In genomic region chr1:16493731-16494130, GRCh38 we compare ENCODE assay signal across 7 cellular contexts. TPM values are rescaled to one million over a fixed set of nuclear protein-coding genes. Genes with fewer than 3 reads are reported as not detected.
DNase-seq lines count a peak whose midpoint lies in the region; ATAC-seq, FAIRE-seq and TF ChIP-seq lines count a peak whose summit lies in the region.
"Not testable (repeated sequence)": the region's sequence is repeated elsewhere in the genome, so short reads cannot be mapped to it uniquely, and the experiment has no call there.
"Had no signal": no experiment of that assay in that cellular context is flagged by ENCODE, and none has a peak within 500 bp of the region (broad histone marks: within the 10 kb centered on the region; RNA-seq: fewer than 3 reads in every experiment).

No MANE protein-coding gene starts in this region.

- H3K14ac ChIP-seq in H1 (ENCODE audit: insufficient read length) = not testable (repeated sequence)

- intact Hi-C loops in stomach (cut with DNase I; ENCODE audit: low total_unique reads) = not testable (repeated sequence)

- H4K91ac ChIP-seq in H1 (replicated peaks; ENCODE audit: insufficient read length, low read length) = not testable (repeated sequence)

- not testable (repeated sequence) for H3K9me3 Mint-ChIP-seq in WTC11; activated naive CD8-positive, alpha-beta T cell treated with anti-CD3 and anti-CD28 coated beads, Interleukin-2, amount 10 ng/mL, durations not matched to agents 7 days and 5 days; nephron progenitor cell

- not testable (repeated sequence) for H4K8ac ChIP-seq in H1 (ENCODE audit: extremely low read depth, insufficient read depth, low read length)

- H3K79me2 ChIP-seq in H1 (ENCODE audit: control insufficient read depth in 1 of 2, insufficient read depth in 2 of 2, low read length in 2 of 2) = not testable (repeated sequence)

- H2AFZ ChIP-seq in H1 (ENCODE audit: low read length) = not testable (repeated sequence)

- WGBS in A549 (ENCODE audit: missing lambda C conversion rate) = 89% methylated on average over 9 of the region's 9 CpGs
- 76% methylated on average over 9 of the region's 9 CpGs; no CpG with 5 or more reads in 1 of the 2 experiments for WGBS in H1 (ENCODE audit: extremely low coverage in 1 of 2, insufficient coverage in 1 of 2, insufficient read length in 1 of 2, insufficient replicate concordance in 2 of 2, low coverage in 1 of 2, low lambda C conversion rate in 2 of 2, missing lambda C conversion rate in 1 of 2), 2 experiments
- WGBS in stomach, 5 donors = 70 to 97% (median 85%) methylated on average over 6 to 9 of the region's 9 CpGs

- not testable (repeated sequence) for TF ChIP-seq CTCF in A549 (IDR thresholded peaks at IDR 0.05); WTC11 (IDR thresholded peaks at IDR 0.05); H1 (IDR thresholded peaks at IDR 0.05; ENCODE audit: control extremely low read depth in 1 of 3, insufficient read depth in 1 of 3, low read depth in 1 of 3, low read length in 3 of 3); nephron progenitor cell (IDR thresholded peaks at IDR 0.05); stomach (IDR thresholded peaks at IDR 0.05)

- H3K56ac ChIP-seq in H1 (replicated peaks; ENCODE audit: insufficient read length, low read depth, low read length) = not testable (repeated sequence)

- ATAC-seq in A549; WTC11; activated naive CD8-positive, alpha-beta T cell treated with anti-CD3 and anti-CD28 coated beads, Interleukin-2, amount 10 ng/mL, durations not matched to agents 7 days and 5 days (ENCODE audit: low read depth): not testable (repeated sequence)

- TF ChIP-seq EP300 in A549 (IDR thresholded peaks at IDR 0.05); H1 (IDR thresholded peaks at IDR 0.05; ENCODE audit: borderline replicate concordance in 1 of 2, low read depth in 2 of 2, low read length in 2 of 2); stomach (IDR thresholded peaks at IDR 0.05): not testable (repeated sequence)

- CTCF ChIA-PET in A549 (lab: Yijun Ruan, JAX) (interaction anchor here (1.1 kb wide), 1 partner anchor 24 kb away, joined by 3 read pairs; no protein-coding TSS in a partner anchor), WTC11 (lab: Charles Lee) (interaction anchor here (1.3 kb wide), 1 partner anchor 69 kb away, joined by 3 read pairs; no protein-coding TSS in a partner anchor), H1 (lab: Charles Lee; ENCODE audit: partially characterized antibody) (interaction anchor here (1.4 to 2.5 kb wide), 2 partner anchors 128 to 131 kb away, joined by 3 to 8 read pairs; no protein-coding TSS in a partner anchor)

- H3K9ac ChIP-seq in H1 (replicated peaks in 1 of 4; ENCODE audit: extremely low read depth in 1 of 4, low read depth in 3 of 4, low read length in 3 of 4) = not testable (repeated sequence)

- H3K79me1 ChIP-seq in H1 (ENCODE audit: low read depth, low read length) = not testable (repeated sequence)

- H3K23ac ChIP-seq in H1 (ENCODE audit: insufficient read length) = not testable (repeated sequence)

- not testable (repeated sequence) for H3K4me3 ChIP-seq in A549; H1 (ENCODE audit: extremely low read depth in 1 of 4, insufficient read depth in 2 of 4, low read depth in 3 of 4, low read length in 4 of 4); stomach

- not testable (repeated sequence) for H4K20me1 ChIP-seq in H1 (replicated peaks in 1 of 2; ENCODE audit: control insufficient read depth in 1 of 2, insufficient read depth in 2 of 2, low read length in 2 of 2)

- H2BK5ac ChIP-seq in H1 (ENCODE audit: low read depth, low read length) = not testable (repeated sequence)

- H3K4me3 Mint-ChIP-seq in WTC11; activated naive CD8-positive, alpha-beta T cell treated with anti-CD3 and anti-CD28 coated beads, Interleukin-2, amount 10 ng/mL, durations not matched to agents 7 days and 5 days; nephron progenitor cell: not testable (repeated sequence)

- not testable (repeated sequence) for H3K18ac ChIP-seq in H1 (ENCODE audit: extremely low read depth, low read length)

- TF ChIP-seq POLR2A in A549 (IDR thresholded peaks at IDR 0.05; ENCODE audit: low read length); H1 (IDR thresholded peaks at IDR 0.05; ENCODE audit: control extremely low read depth in 1 of 2, low read depth in 2 of 2, low read length in 2 of 2); stomach (IDR thresholded peaks at IDR 0.05): not testable (repeated sequence)

- FAIRE-seq in A549 (lab: Jason Lieb, UNC); H1 (lab: Jason Lieb, UNC): not testable (repeated sequence)

- not testable (repeated sequence) for H3K9me3 ChIP-seq in A549; H1 (ENCODE audit: insufficient read depth in 2 of 2, low read depth in 1 of 2, low read length in 1 of 2); stomach

- H2AK5ac ChIP-seq in H1 (ENCODE audit: low read depth, low read length) = not testable (repeated sequence)

- not testable (repeated sequence) for H3K27me3 Mint-ChIP-seq in WTC11 (ENCODE audit: low read depth); activated naive CD8-positive, alpha-beta T cell treated with anti-CD3 and anti-CD28 coated beads, Interleukin-2, amount 10 ng/mL, durations not matched to agents 7 days and 5 days; nephron progenitor cell (ENCODE audit: low read depth, poor library complexity)

- not testable (repeated sequence) for H3K23me2 ChIP-seq in H1 (ENCODE audit: low read depth, low read length)

- H3K4me1 Mint-ChIP-seq in WTC11 = peaks cover 30% of the 10 kb centered on the region
- H3K4me1 Mint-ChIP-seq in activated naive CD8-positive, alpha-beta T cell treated with anti-CD3 and anti-CD28 coated beads, Interleukin-2, amount 10 ng/mL, durations not matched to agents 7 days and 5 days = peaks cover 13% of the 10 kb centered on the region
- peaks cover 48% of the 10 kb centered on the region for H3K4me1 Mint-ChIP-seq in nephron progenitor cell

- H2BK15ac ChIP-seq in H1 (ENCODE audit: low read length) = not testable (repeated sequence)

- not testable (repeated sequence) for H3K36me3 ChIP-seq in H1 (ENCODE audit: control insufficient read depth in 2 of 4, insufficient read depth in 4 of 4, low read length in 3 of 4)
- peaks cover 0 to 24% (median 21%) of the 10 kb centered on the region in 4 donors for H3K36me3 ChIP-seq in stomach

- H2BK12ac ChIP-seq in H1 (ENCODE audit: low read depth, low read length) = not testable (repeated sequence)

- H3K36me3 Mint-ChIP-seq in WTC11; activated naive CD8-positive, alpha-beta T cell treated with anti-CD3 and anti-CD28 coated beads, Interleukin-2, amount 10 ng/mL, durations not matched to agents 7 days and 5 days; nephron progenitor cell (ENCODE audit: low read depth): not testable (repeated sequence)

- POLR2A ChIA-PET in A549 (lab: Yijun Ruan, JAX) = interaction anchor here (0.7 to 1.1 kb wide), 2 partner anchors 20 to 118 kb away, joined by 3 read pairs; no protein-coding TSS in a partner anchor
- POLR2A ChIA-PET in WTC11 (lab: Charles Lee) = not testable (repeated sequence)
- POLR2A ChIA-PET in activated naive CD8-positive, alpha-beta T cell treated with anti-CD3 and anti-CD28 coated beads, Interleukin-2, amount 10 ng/mL, durations not matched to agents 7 days and 5 days (lab: Charles Lee) = interaction anchor here (1.1 kb wide), 1 partner anchor 20 kb away, joined by 4 read pairs; the partner anchor contains the start of gene RNU1-1
- POLR2A ChIA-PET in H1 (lab: Charles Lee; ENCODE audit: partially characterized antibody) = interaction anchor here (1.1 to 1.2 kb wide), 2 partner anchors 10 to 53 kb away, joined by 3 to 4 read pairs; partner anchors contain the start of gene NECAP2

- not testable (repeated sequence) for H3K27ac ChIP-seq in A549; H1 (ENCODE audit: low read depth, low read length); stomach

- not testable (repeated sequence) for H2BK120ac ChIP-seq in H1 (replicated peaks; ENCODE audit: low read depth, low read length)

- H4K5ac ChIP-seq in H1 (ENCODE audit: insufficient read length, low read depth, low read length) = not testable (repeated sequence)

- TF ChIP-seq RAD21 in A549 (conservative IDR thresholded peaks at IDR 0.05 in 1 of 2, IDR thresholded peaks at IDR 0.05 in 1 of 2); H1 (IDR thresholded peaks at IDR 0.05 in 1 of 2, conservative IDR thresholded peaks at IDR 0.05 in 1 of 2; ENCODE audit: low read depth in 2 of 2, low read length in 2 of 2): not testable (repeated sequence)

- peak overlapping the region; percentile 30; the same call in 1 of the 2 replicates for H3K27ac Mint-ChIP-seq in WTC11
- not testable (repeated sequence) for H3K27ac Mint-ChIP-seq in activated naive CD8-positive, alpha-beta T cell treated with anti-CD3 and anti-CD28 coated beads, Interleukin-2, amount 10 ng/mL, durations not matched to agents 7 days and 5 days
- peak overlapping the region; percentile 41 for H3K27ac Mint-ChIP-seq in nephron progenitor cell

- not testable (repeated sequence) for H3K4me2 ChIP-seq in A549; H1 (ENCODE audit: insufficient read depth in 1 of 2, low read depth in 2 of 2, low read length in 2 of 2)

- H3K4ac ChIP-seq in H1 (replicated peaks; ENCODE audit: insufficient read length, low read depth, low read length) = not testable (repeated sequence)

- DNase-seq in A549 (ENCODE audit: low read depth in 1 of 2, low spot score in 1 of 2); WTC11 (ENCODE audit: low spot score); H1 (ENCODE audit: low read depth in 1 of 2, low spot score in 2 of 2); nephron progenitor cell: not testable (repeated sequence)
- peak; percentile 7 for DNase-seq in activated naive CD8-positive, alpha-beta T cell treated with anti-CD3 and anti-CD28 coated beads, Interleukin-2, amount 10 ng/mL, durations not matched to agents 7 days and 5 days
- peak; percentile 5 for DNase-seq in stomach

- not testable (repeated sequence) for H2BK20ac ChIP-seq in H1 (ENCODE audit: low read length)

- H3K27me3 ChIP-seq in H1 (replicated peaks in 1 of 4; ENCODE audit: control insufficient read depth in 3 of 4, extremely low read depth in 1 of 4, insufficient read depth in 3 of 4, low read length in 3 of 4); stomach: not testable (repeated sequence)

- not testable (repeated sequence) for H3K4me1 ChIP-seq in A549
- H3K4me1 ChIP-seq in H1 (replicated peaks in 1 of 4; ENCODE audit: control insufficient read depth in 3 of 4, insufficient read depth in 4 of 4, low read length in 3 of 4) (peaks cover 0 to 11% (median 4%) of the 10 kb centered on the region in 4 experiments; a peak in 5 of 7 replicates), stomach (peaks cover 7 to 16% (median 12%) of the 10 kb centered on the region in 4 donors)

RNA-seq across cellular contexts. Expression of gene RNU1-1, which starts 20.4 kb away (rescaled TPM):
- polyA plus RNA-seq in A549 (2011; rRNA removed) = 56.2 TPM in 1 of 2 replicates, not detected in the other
- not detected in 2 replicates for polyA plus RNA-seq in A549 (2012; cell fraction: cytosol; rRNA removed)
- not detected in 2 replicates for polyA plus RNA-seq in A549 (2012; cell fraction: nucleus; rRNA removed)
- 6.5 to 8.5 TPM (median 6.6 TPM) in 3 replicates for polyA plus RNA-seq in A549 (2017; fragmentation: RNase III; extraction: RNeasy Plus Mini Kit Qiagen cat#74134 plus additional on column Dnase treatment)
- 38,453 and 40,699 TPM in 2 replicates for polyA minus RNA-seq in A549 (2011; rRNA and poly(A)+ RNA removed)
- total RNA-seq in WTC11 (2021) = 1,028 to 1,267 TPM (median 1,197 TPM) in 3 replicates
- total RNA-seq in activated naive CD8-positive, alpha-beta T cell treated with anti-CD3 and anti-CD28 coated beads, Interleukin-2, amount 10 ng/mL, durations not matched to agents 7 days and 5 days = 1,000 to 10,000 TPM; 3,257 to 3,430 TPM
- total RNA-seq in H1 (2021; fragmentation: NEBNext Ultra II Directional; extraction: Animal tissue kit (Norgen Biotek cat#: 25700)) = 1,303 and 1,497 TPM in 2 replicates
- under 0.01 and 145 TPM in 2 replicates for polyA plus RNA-seq in H1 (2011; rRNA removed)
- polyA plus RNA-seq in H1 (2011; cell fraction: cytosol; rRNA removed) = under 0.01 TPM
- under 0.01 TPM for polyA plus RNA-seq in H1 (2011; cell fraction: nucleus; rRNA removed)
- 20.3 to 94.3 TPM in 2 of 4 replicates, not detected in the others for polyA plus RNA-seq in H1 (2012, experiment 1 of 2)
- polyA plus RNA-seq in H1 (2012, experiment 2 of 2) = not detected
- polyA plus RNA-seq in H1 (2013, experiment 1 of 2) = not detected
- polyA plus RNA-seq in H1 (2013, experiment 2 of 2) = not detected
- 10,411 and 22,262 TPM in 2 replicates for polyA minus RNA-seq in H1 (2011; rRNA and poly(A)+ RNA removed)
- polyA minus RNA-seq in H1 (2011; cell fraction: cytosol; rRNA and poly(A)+ RNA removed) = 63,669 TPM
- 43,973 TPM for polyA minus RNA-seq in H1 (2011; cell fraction: nucleus; rRNA and poly(A)+ RNA removed)
- 1,000 to 10,000 TPM in 1 of 5 donors, under 1 TPM in 4; under 0.01 to 9,966 (median under 0.01) TPM for total RNA-seq in stomach
- not detected for polyA plus RNA-seq in stomach
- total RNA-seq: H4 had no signal

RNA-seq across cellular contexts. Expression of gene NECAP2, which starts 53.2 kb away (rescaled TPM):
- polyA plus RNA-seq in A549 (2011; rRNA removed) (38.5 and 40.3 TPM in 2 replicates), A549 (2017; fragmentation: RNase III; extraction: RNeasy Plus Mini Kit Qiagen cat#74134 plus additional on column Dnase treatment) (28.4 to 29.7 TPM (median 29.4 TPM) in 3 replicates), H1 (2011; rRNA removed) (29.1 and 29.7 TPM in 2 replicates), stomach (10 to 100 TPM; 26.0 to 45.1 (median 36.6) TPM)
- 35.4 and 37.6 TPM in 2 replicates for polyA plus RNA-seq in A549 (2012; cell fraction: cytosol; rRNA removed)
- 29.0 and 33.2 TPM in 2 replicates for polyA plus RNA-seq in A549 (2012; cell fraction: nucleus; rRNA removed)
- polyA minus RNA-seq in A549 (2011; rRNA and poly(A)+ RNA removed) = 33.5 and 34.3 TPM in 2 replicates
- total RNA-seq in WTC11 (2021) (29.8 to 33.9 TPM (median 30.4 TPM) in 3 replicates), stomach (10 to 100 TPM; 25.5 to 78.1 (median 43.1) TPM)
- total RNA-seq in activated naive CD8-positive, alpha-beta T cell treated with anti-CD3 and anti-CD28 coated beads, Interleukin-2, amount 10 ng/mL, durations not matched to agents 7 days and 5 days = 100 to 1,000 TPM; 110 to 111 TPM
- total RNA-seq in H1 (2021; fragmentation: NEBNext Ultra II Directional; extraction: Animal tissue kit (Norgen Biotek cat#: 25700)) = 24.4 and 26.6 TPM in 2 replicates
- 33.2 TPM for polyA plus RNA-seq in H1 (2011; cell fraction: cytosol; rRNA removed)
- polyA plus RNA-seq in H1 (2011; cell fraction: nucleus; rRNA removed) = 24.2 TPM
- polyA plus RNA-seq in H1 (2012, experiment 1 of 2) = 25.3 to 28.0 TPM (median 27.1 TPM) in 4 replicates
- polyA plus RNA-seq in H1 (2012, experiment 2 of 2) = 29.1 TPM
- 18.8 TPM for polyA plus RNA-seq in H1 (2013, experiment 1 of 2)
- 20.2 TPM for polyA plus RNA-seq in H1 (2013, experiment 2 of 2)
- polyA minus RNA-seq in H1 (2011; rRNA and poly(A)+ RNA removed) = 24.7 and 32.0 TPM in 2 replicates
- 15.7 TPM for polyA minus RNA-seq in H1 (2011; cell fraction: cytosol; rRNA and poly(A)+ RNA removed)
- polyA minus RNA-seq in H1 (2011; cell fraction: nucleus; rRNA and poly(A)+ RNA removed) = 23.8 TPM

RNA-seq across cellular contexts. Expression of gene SPATA21, which starts 56.5 kb away (rescaled TPM):
- polyA plus RNA-seq in A549 (2011; rRNA removed) = 0.08 and 0.15 TPM in 2 replicates
- 0.01 and 0.05 TPM in 2 replicates for polyA plus RNA-seq in A549 (2012; cell fraction: cytosol; rRNA removed)
- polyA plus RNA-seq in A549 (2012; cell fraction: nucleus; rRNA removed) = 0.38 and 0.54 TPM in 2 replicates
- 0.09 to 0.12 TPM (median 0.10 TPM) in 3 replicates for polyA plus RNA-seq in A549 (2017; fragmentation: RNase III; extraction: RNeasy Plus Mini Kit Qiagen cat#74134 plus additional on column Dnase treatment)
- polyA minus RNA-seq in A549 (2011; rRNA and poly(A)+ RNA removed) = not detected in 2 replicates
- total RNA-seq in WTC11 (2021) = 0.07 to 0.41 TPM in 2 of 3 replicates, not detected in the other
- not detected for total RNA-seq in activated naive CD8-positive, alpha-beta T cell treated with anti-CD3 and anti-CD28 coated beads, Interleukin-2, amount 10 ng/mL, durations not matched to agents 7 days and 5 days
- not detected in 2 replicates for total RNA-seq in H1 (2021; fragmentation: NEBNext Ultra II Directional; extraction: Animal tissue kit (Norgen Biotek cat#: 25700))
- 0.25 TPM in 1 of 2 replicates, not detected in the other for polyA plus RNA-seq in H1 (2011; rRNA removed)
- polyA plus RNA-seq in H1 (2011; cell fraction: cytosol; rRNA removed) = 0.05 TPM
- polyA plus RNA-seq in H1 (2011; cell fraction: nucleus; rRNA removed) = 0.17 TPM
- polyA plus RNA-seq in H1 (2012, experiment 1 of 2) = not detected in 4 replicates
- polyA plus RNA-seq in H1 (2012, experiment 2 of 2) = not detected
- not detected for polyA plus RNA-seq in H1 (2013, experiment 1 of 2)
- polyA plus RNA-seq in H1 (2013, experiment 2 of 2) = 0.04 TPM
- polyA minus RNA-seq in H1 (2011; rRNA and poly(A)+ RNA removed) = 0.12 TPM in 1 of 2 replicates, not detected in the other
- polyA minus RNA-seq in H1 (2011; cell fraction: cytosol; rRNA and poly(A)+ RNA removed) = not detected
- not detected for polyA minus RNA-seq in H1 (2011; cell fraction: nucleus; rRNA and poly(A)+ RNA removed)
- total RNA-seq in stomach = not detected
- polyA plus RNA-seq in stomach = under 1 TPM; 0.25 to 0.31 (median 0.30) TPM
- total RNA-seq: H4 had no signal
